8 cellular contexts compared by ENCODE assay signal in genomic region chr22:41688365-41689211, GRCh38. TPM values are rescaled to one million over a fixed set of nuclear protein-coding genes. Genes with fewer than 3 reads are reported as not detected.
DNase-seq lines count a peak whose midpoint lies in the region; ATAC-seq and TF ChIP-seq lines count a peak whose summit lies in the region.

SNU13 (minus strand) TSS chr22:41688867; CDS start chr22:41688796, 71 bp downstream.

- 1 to 3% methylated on average over 53 to 54 of the region's 62 CpGs for WGBS in mesodermal cell (ENCODE audit: insufficient coverage in 2 of 2), 2 experiments

- no peaks in the 10 kb centered on the region for H4K20me1 ChIP-seq in OCI-LY1 (ENCODE audit: insufficient read depth, low read length)

- H3K9ac ChIP-seq in HUES6 (ENCODE audit: low read length), result peak within 1 kb of the TSS; percentile 94
- H3K9ac ChIP-seq in OCI-LY1 (ENCODE audit: low read length), result peak within 1 kb of the TSS; percentile 92

- DNase-seq in D341Med (ENCODE audit: low spot score), result peak; percentile 95
- DNase-seq in activated CD8-positive, alpha-beta memory T cell treated with anti-CD3 and anti-CD28 coated beads, Interleukin-2, amount 50 U/mL, for 24 hours (ENCODE audit: extremely low read depth), result peak; percentile 80
- DNase-seq in stimulated activated CD8-positive, alpha-beta memory T cell treated with anti-CD3 and anti-CD28 coated beads, Interleukin-15, amount 100 ng/mL, for 24 hours (ENCODE audit: low read depth), result peak; percentile 81

- peak within 1 kb of the TSS; percentile 96 for H3K4me3 ChIP-seq in HUES6 (ENCODE audit: low read depth, low read length)
- peak within 1 kb of the TSS; percentile 79 for H3K4me3 ChIP-seq in OCI-LY1 (ENCODE audit: low read depth, low read length, poor library complexity, severe bottlenecking)
- peak within 1 kb of the TSS; percentile 92 for H3K4me3 ChIP-seq in mesodermal cell (ENCODE audit: extremely low read depth, insufficient read depth, low read length, poor library complexity, severe bottlenecking)

- H3K79me2 ChIP-seq in OCI-LY1 (ENCODE audit: insufficient read depth, low read length), result peaks cover 51% of the 10 kb centered on the region

- H3F3A ChIP-seq in OCI-LY1 (ENCODE audit: insufficient read depth, low read length), result no peaks in the 10 kb centered on the region

- in situ Hi-C loops in endometrial microvascular endothelial cells (cut with HindIII; ENCODE audit: inconsistent ontology term, low pct_unique_long_range_greater_than_20kb, low sequenced_read_pairs), result no loop called here

- H3K9me3 ChIP-seq in HUES6 (ENCODE audit: control insufficient read depth, insufficient read depth, low read depth, low read length) (no peaks in the 10 kb centered on the region), OCI-LY1 (ENCODE audit: low read length) (no peaks in the 10 kb centered on the region), mesodermal cell (ENCODE audit: control insufficient read depth, low read length) (no peaks in the 10 kb centered on the region)

- H3K36me3 ChIP-seq in HUES6 (ENCODE audit: control insufficient read depth, insufficient read depth, low read length), result peaks cover 2% of the 10 kb centered on the region; the same call in 1 of the 2 replicates
- H3K36me3 ChIP-seq in OCI-LY1 (ENCODE audit: insufficient read depth, low read length), result peaks cover 10% of the 10 kb centered on the region
- peaks cover 9% of the 10 kb centered on the region for H3K36me3 ChIP-seq in mesodermal cell (ENCODE audit: control insufficient read depth, insufficient read depth, low read length)

- ATAC-seq in GM21390 (IDR thresholded peaks at IDR 0.05; ENCODE audit: unreplicated experiment), result peak; percentile 89

- H2AFZ ChIP-seq in OCI-LY1 (ENCODE audit: low read length), result peak within 1 kb of the TSS; percentile 16; the same call in 1 of the 2 replicates

- H3K27me3 ChIP-seq in HUES6 (ENCODE audit: control insufficient read depth, insufficient read depth, low read length) (no peaks in the 10 kb centered on the region), OCI-LY1 (ENCODE audit: insufficient read depth, low read length) (no peaks in the 10 kb centered on the region)

- TF ChIP-seq CTCF in OCI-LY1 (IDR thresholded peaks at IDR 0.05; ENCODE audit: low read length), result no peak

- peak within 1 kb of the TSS; percentile 89 for H3K27ac ChIP-seq in HUES6 (ENCODE audit: low read depth, low read length)
- H3K27ac ChIP-seq in OCI-LY1 (ENCODE audit: low read depth, low read length, poor library complexity, severe bottlenecking), result peak within 1 kb of the TSS; percentile 65
- peak within 1 kb of the TSS; percentile 81 for H3K27ac ChIP-seq in mesodermal cell (ENCODE audit: low read depth, low read length, severe bottlenecking)

- H3K4me1 ChIP-seq in HUES6 (ENCODE audit: control insufficient read depth, insufficient read depth, low read length) (0 out of 2 replicates have a peak, but pooled peaks cover 5% of the 10 kb centered on the region), OCI-LY1 (ENCODE audit: insufficient read depth, low read length, severe bottlenecking) (peaks cover 14% of the 10 kb centered on the region), mesodermal cell (ENCODE audit: control insufficient read depth, insufficient read depth, low read length, poor library complexity, severe bottlenecking) (no peaks in the 10 kb centered on the region)

- H3K9me2 ChIP-seq in OCI-LY1 (ENCODE audit: low read depth, low read length), result no peaks in the 10 kb centered on the region

- H3K4me2 ChIP-seq in OCI-LY1 (ENCODE audit: low read length), result peak within 1 kb of the TSS; percentile 93

RNA-seq across cellular contexts. Expression of gene SNU13, which starts in this region (rescaled TPM):
- 185 TPM for total RNA-seq in endometrial microvascular endothelial cells (ENCODE audit: inconsistent ontology term)
- 172 TPM for polyA plus RNA-seq in mesodermal cell (2013, experiment 1 of 2)
- polyA plus RNA-seq in mesodermal cell (2013, experiment 2 of 2), result 133 TPM

Comparison
In these comparisons a context has a peak if more than half of its experiments do, and no peak if none do; other contexts are left out.
1. Peak in every context shown above with its lines: DNase-seq, ATAC-seq, H3K4me3 ChIP-seq and H3K27ac ChIP-seq.